2 cellular contexts compared by ENCODE assay signal in the genomic region with DNA sequence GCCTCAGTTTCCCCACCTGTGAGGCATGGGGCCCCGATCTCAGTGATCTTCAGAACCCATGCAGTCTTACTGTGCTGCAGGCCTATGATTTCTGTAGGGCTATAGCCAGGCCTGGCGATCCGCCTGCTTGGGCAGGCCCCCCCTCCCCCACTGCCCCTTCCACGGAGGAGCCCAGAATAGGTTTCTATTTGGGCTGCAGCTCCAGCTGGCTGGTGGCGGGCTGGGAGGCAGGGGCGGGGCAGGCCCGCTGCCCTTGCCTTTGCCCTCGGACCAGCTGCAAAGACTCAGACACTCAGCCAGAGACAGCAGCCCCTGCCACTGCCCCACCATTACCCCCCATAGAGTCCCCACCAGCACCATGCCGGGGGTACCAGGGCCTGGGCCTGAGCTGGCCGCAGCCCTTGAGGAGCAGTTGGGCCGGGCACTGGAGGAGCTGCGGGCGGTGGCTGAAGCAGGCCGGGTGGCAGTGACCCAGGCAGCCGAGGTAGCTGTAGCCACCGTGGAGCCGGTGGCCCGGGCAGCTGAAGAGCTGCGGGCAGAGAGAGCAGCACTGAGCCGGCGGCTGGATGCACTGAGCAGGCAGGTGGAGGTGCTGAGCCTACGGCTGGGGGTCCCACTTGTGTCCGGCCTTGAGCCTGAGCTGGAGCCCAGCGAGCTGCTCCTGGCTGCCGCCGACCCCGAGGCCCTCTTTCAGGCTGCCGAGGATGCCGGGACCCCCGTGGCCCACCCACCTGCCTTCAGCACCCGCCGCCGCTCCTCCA.
A peak's percentile ranks its signal among the peaks of the same experiment; 100 is the strongest.
TF ChIP-seq lines count a peak whose summit lies in the region.

No MANE protein-coding gene starts in this region.

TF ChIP-seq in GM12891, 5 proteins besides CTCF, POLR2A, EP300 and RAD21:
- TF ChIP-seq SPI1 (IDR thresholded peaks at IDR 0.05; ENCODE audit: low read depth, low read length) (no peak), PAX5 (IDR thresholded peaks at IDR 0.05; ENCODE audit: insufficient read depth, low read length, severe bottlenecking) (no peak), POLR2AphosphoS5 (IDR thresholded peaks at IDR 0.05; ENCODE audit: low read depth, low read length) (no peak), TAF1 (IDR thresholded peaks at IDR 0.05; ENCODE audit: low read depth, low read length) (no peak), POU2F2 (IDR thresholded peaks at IDR 0.05; ENCODE audit: low read depth, low read length) (no peak)

TF ChIP-seq in K562, 482 proteins besides CTCF, POLR2A, EP300 and RAD21:
- peak; percentile 34; the same call in 1 of the 2 replicates for TF ChIP-seq POLR2G (IDR thresholded peaks at IDR 0.05; ENCODE audit: low read depth, low read length)
- TF ChIP-seq JUN (IDR thresholded peaks at IDR 0.05; ENCODE audit: borderline replicate concordance, low read depth, low read length), result no peak
- TF ChIP-seq JUN (CRISPR knock-in tag; IDR thresholded peaks at IDR 0.05; ENCODE audit: borderline replicate concordance), result no peak
- no peak for TF ChIP-seq SP1 (CRISPR knock-in tag; IDR thresholded peaks at IDR 0.05)
- no peak for TF ChIP-seq STAG1 (CRISPR knock-in tag; IDR thresholded peaks at IDR 0.05; ENCODE audit: borderline replicate concordance)
- TF ChIP-seq ZNF124 (CRISPR knock-in tag; IDR thresholded peaks at IDR 0.05), result no peak
